9 cellular contexts compared by ENCODE assay signal in the genomic region with DNA sequence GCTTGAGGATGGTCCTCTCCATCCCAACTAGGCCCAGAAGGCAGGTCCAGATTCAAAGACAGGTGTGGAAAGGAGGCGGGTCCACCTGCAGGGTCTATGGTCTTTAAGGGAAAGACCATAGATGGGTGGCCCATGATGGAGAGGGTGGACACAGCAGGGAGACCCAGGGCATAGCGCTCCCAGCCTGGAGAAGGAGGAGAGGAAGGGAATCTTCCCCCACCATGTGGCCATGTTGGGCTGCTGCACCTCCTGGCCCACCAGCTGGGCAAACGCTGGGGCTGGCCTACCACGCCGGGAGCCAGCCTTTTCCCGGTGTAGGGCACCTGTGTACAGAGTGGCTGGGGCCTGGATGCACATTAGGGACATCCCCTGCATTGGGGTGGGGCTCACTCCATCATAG.
DNase-seq lines count a peak whose midpoint lies in the region; ATAC-seq lines count a peak whose summit lies in the region.
"Had no signal": no experiment of that assay in that cellular context is flagged by ENCODE, and none has a peak within 500 bp of the region (broad histone marks: within the 10 kb centered on the region; RNA-seq: fewer than 3 reads in every experiment).

No MANE protein-coding gene starts in this region.

- DNase-seq in NCI-H2196 (lab: John Stamatoyannopoulos, UW; ENCODE audit: unreplicated experiment) (peak; percentile 13), NCI-H2196 treated with DMSO at 0.1 percent for 48 hours (lab: John Stamatoyannopoulos, UW; ENCODE audit: unreplicated experiment) (no peak), SHP77 treated with DMSO at 0.1 percent for 48 hours (lab: John Stamatoyannopoulos, UW) (peak; percentile 56), glomerular visceral epithelial cell (ENCODE audit: extremely low spot score) (peak; percentile 36), sciatic nerve (ENCODE audit: low spot score) (peak; percentile 64), NCI-H345 (lab: John Stamatoyannopoulos, UW) (no peak)
- DNase-seq in stimulated activated naive CD8-positive, alpha-beta T cell treated with anti-CD3 and anti-CD28 coated beads, Interleukin-15, Interleukin-2, amounts not matched to agents 100 U/mL and 50 U/mL, for 24 hours, result no peak
- DNase-seq: CD4-positive, CD25-positive, alpha-beta regulatory T cell had no signal

- peak; percentile 88 for ATAC-seq in sciatic nerve
- no peak for ATAC-seq in stimulated activated naive CD8-positive, alpha-beta T cell treated with anti-CD3 and anti-CD28 coated beads, Interleukin-15, Interleukin-2, amounts not matched to agents 100 U/mL and 50 U/mL, for 24 hours
- no peak for ATAC-seq in GM18909 (IDR thresholded peaks at IDR 0.05; ENCODE audit: poor library complexity, unreplicated experiment)

- intact Hi-C loops in sciatic nerve (cut with DNase I), result no loop called here

Comparison
In these comparisons a context has a peak if more than half of its experiments do, and no peak if none do; other contexts are left out.
1. DNase-seq: peak in NCI-H2196 (single experiment), SHP77 treated with DMSO at 0.1 percent for 48 hours (single experiment), glomerular visceral epithelial cell (single experiment) and sciatic nerve (single experiment); none in NCI-H2196 treated with DMSO at 0.1 percent for 48 hours (single experiment), stimulated activated naive CD8-positive, alpha-beta T cell treated with anti-CD3 and anti-CD28 coated beads, Interleukin-15, Interleukin-2, amounts not matched to agents 100 U/mL and 50 U/mL, for 24 hours (single experiment) and NCI-H345 (single experiment).